Comparison of ENCODE assay signal across 18 cellular contexts in the genomic region with DNA sequence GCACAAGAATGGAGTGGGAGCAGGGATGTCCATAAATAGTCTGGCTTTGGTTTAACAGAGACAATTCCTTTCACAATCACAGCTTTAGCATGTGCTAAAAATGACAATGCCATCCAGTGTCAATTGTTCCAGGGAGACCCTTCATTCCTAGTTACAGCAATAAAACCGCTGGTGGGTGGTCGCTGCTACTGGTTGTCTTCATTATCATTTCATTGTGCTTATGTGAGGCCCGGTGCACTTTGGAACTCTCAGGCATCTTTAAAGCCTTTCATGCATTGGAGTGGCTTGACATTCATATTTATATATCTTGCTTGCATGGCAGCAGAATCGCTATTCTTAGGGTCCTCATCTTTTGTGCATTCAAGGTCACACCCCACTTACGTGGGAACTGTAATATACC.
"Had no signal": no experiment of that assay in that cellular context is flagged by ENCODE, and none has a peak within 500 bp of the region (broad histone marks: within the 10 kb centered on the region; RNA-seq: fewer than 3 reads in every experiment).

No MANE protein-coding gene starts in this region.

- H3K36me3 ChIP-seq: esophagus muscularis mucosa, gastroesophageal sphincter, left ventricle myocardium inferior, lower lobe of right lung, prostate gland had no signal

- DNase-seq: effector memory CD4-positive, alpha-beta T cell; kidney; left cardiac atrium; left ventricle myocardium inferior; lower lobe of right lung; natural killer cell; stimulated activated CD4-positive, alpha-beta T cell treated with anti-CD3 and anti-CD28 coated beads, Interleukin-2, amount 100 ng/mL, for 48 hours; trophoblast cell had no signal

- H3K4me3 Mint-ChIP-seq: memory B cell, mesothelial cell of epicardium, natural killer cell had no signal

- H3K27me3 ChIP-seq: esophagus muscularis mucosa, gastroesophageal sphincter had no signal

- H3K27ac ChIP-seq: epithelial cell of prostate, esophagus muscularis mucosa, gastroesophageal sphincter, left ventricle myocardium inferior, lower lobe of right lung, parathyroid adenoma, prostate gland, skin epidermis had no signal

- H3K9ac ChIP-seq: parathyroid adenoma had no signal

- H3K9me3 Mint-ChIP-seq: memory B cell, mesothelial cell of epicardium, natural killer cell had no signal

- H3K4me1 Mint-ChIP-seq: mesothelial cell of epicardium, natural killer cell had no signal

- ATAC-seq: gastroesophageal sphincter, left cardiac atrium, natural killer cell, sciatic nerve had no signal

- H3K9me3 ChIP-seq: esophagus muscularis mucosa, gastroesophageal sphincter, left ventricle myocardium inferior, lower lobe of right lung, prostate gland had no signal

- H3K36me3 Mint-ChIP-seq: memory B cell, mesothelial cell of epicardium, natural killer cell had no signal

- FAIRE-seq: kidney, urothelium cell line had no signal

- H3K27ac Mint-ChIP-seq: memory B cell, mesothelial cell of epicardium, natural killer cell had no signal

- H3K79me2 ChIP-seq: parathyroid adenoma had no signal

- H3K4me3 ChIP-seq: esophagus muscularis mucosa, gastroesophageal sphincter, left ventricle myocardium inferior, lower lobe of right lung, prostate gland, skin epidermis had no signal

- H3K4me1 ChIP-seq: parathyroid adenoma, prostate gland had no signal

- H3K27me3 Mint-ChIP-seq: memory B cell had no signal

- H2AFZ ChIP-seq: parathyroid adenoma had no signal
